In the genomic region with DNA sequence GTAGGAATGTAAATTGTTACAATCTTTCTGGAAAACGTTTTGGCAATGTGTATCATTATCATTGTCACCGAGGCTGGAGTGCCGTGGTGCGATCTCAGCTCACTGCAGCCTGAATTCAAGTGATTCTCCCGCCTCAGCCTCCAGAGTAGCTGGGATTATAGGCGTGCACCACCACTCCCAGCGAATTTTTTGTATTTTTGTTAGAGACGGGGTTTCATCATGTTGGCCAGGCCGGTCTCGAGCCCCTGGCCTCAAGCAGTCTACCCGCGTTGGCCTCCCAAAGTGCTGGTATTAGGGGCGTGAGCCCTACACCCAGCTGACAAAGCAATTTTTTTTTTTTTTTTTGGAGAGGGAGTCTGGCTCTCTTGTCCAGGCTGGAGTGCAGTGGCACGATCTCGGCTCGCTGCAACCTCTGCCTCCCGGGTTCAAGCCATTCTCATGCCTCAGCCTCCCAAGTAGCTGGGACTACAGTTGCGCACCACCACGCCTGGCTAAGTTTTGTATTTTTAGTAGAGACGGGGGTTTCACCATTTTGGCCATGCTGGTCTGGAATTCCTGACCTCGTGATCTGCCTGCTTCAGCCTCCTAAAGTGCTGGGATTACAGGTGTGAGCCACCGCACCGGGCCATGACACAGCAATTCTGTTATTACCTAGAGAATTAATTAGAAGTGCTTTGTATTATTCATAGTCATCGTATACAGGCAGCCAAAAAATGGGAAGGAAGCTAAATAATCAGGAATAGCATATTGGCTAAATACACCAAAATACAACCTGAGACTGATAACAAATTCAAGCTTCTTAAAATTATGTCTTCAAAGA, we compare ENCODE assay signal across 9 cellular contexts. TPM values are rescaled to one million over a fixed set of nuclear protein-coding genes. Genes with fewer than 3 reads are reported as not detected.
DNase-seq lines count a peak whose midpoint lies in the region; ATAC-seq and TF ChIP-seq lines count a peak whose summit lies in the region.
"Had no signal": no experiment of that assay in that cellular context is flagged by ENCODE, and none has a peak within 500 bp of the region (broad histone marks: within the 10 kb centered on the region; RNA-seq: fewer than 3 reads in every experiment).

No MANE protein-coding gene starts in this region.

- no peaks in the 10 kb centered on the region for H3K27me3 ChIP-seq in hepatocyte

- WGBS in hepatocyte (ENCODE audit: low lambda C conversion rate, missing lambda C conversion rate) = 85% methylated on average over 23 of the region's 24 CpGs

- peak overlapping the region; percentile 40 for H2AFZ ChIP-seq in hepatocyte

- peaks cover 53% of the 10 kb centered on the region for H3K79me2 ChIP-seq in hepatocyte

- ATAC-seq in activated B cell treated with CpG ODN at 0.5 μM for 24 hours (ENCODE audit: low read depth) = no peak
- ATAC-seq in stimulated activated memory B cell treated with anti-CD40 and anti-IgM and Interleukin-4, amounts not matched to agents 10 μg/mL and 1 μg/mL and 100 μg/mL, for 72 hours = no peak
- ATAC-seq in HG02571 (IDR thresholded peaks at IDR 0.05; ENCODE audit: unreplicated experiment) = no peak

- H3K4me1 ChIP-seq in hepatocyte (ENCODE audit: insufficient read depth) = peaks cover 9% of the 10 kb centered on the region

- H3K27ac Mint-ChIP-seq in T-helper 2 cell treated with Interferon-gamma antibody and Interleukin-4, amounts not matched to agents 5 μg/mL and 100 μg/mL, for 36 hours = peak overlapping the region; percentile 99
- H3K27ac Mint-ChIP-seq in activated B cell treated with CpG ODN at 0.5 μM for 24 hours = peak overlapping the region; percentile 95
- peak overlapping the region; percentile 89 for H3K27ac Mint-ChIP-seq in stimulated activated memory B cell treated with anti-CD40 and anti-IgM and Interleukin-4, amounts not matched to agents 10 μg/mL and 1 μg/mL and 100 μg/mL, for 72 hours

- H3K27me3 Mint-ChIP-seq in T-helper 2 cell treated with Interferon-gamma antibody and Interleukin-4, amounts not matched to agents 5 μg/mL and 100 μg/mL, for 36 hours (ENCODE audit: low read depth) = no peaks in the 10 kb centered on the region
- H3K27me3 Mint-ChIP-seq in activated B cell treated with CpG ODN at 0.5 μM for 24 hours = no peaks in the 10 kb centered on the region
- H3K27me3 Mint-ChIP-seq in stimulated activated memory B cell treated with anti-CD40 and anti-IgM and Interleukin-4, amounts not matched to agents 10 μg/mL and 1 μg/mL and 100 μg/mL, for 72 hours = no peaks in the 10 kb centered on the region

- no peaks in the 10 kb centered on the region for H3K36me3 ChIP-seq in hepatocyte (replicated peaks; ENCODE audit: insufficient read depth, low read depth)

- no peak for DNase-seq in T-helper 2 cell treated with Interferon-gamma antibody and Interleukin-4, amounts not matched to agents 5 μg/mL and 100 μg/mL, for 36 hours (ENCODE audit: low spot score)
- DNase-seq in T-helper 2 cell (no peak), activated B cell treated with CpG ODN at 0.5 μM for 24 hours (no peak), hepatocyte (ENCODE audit: low spot score) (no peak), 8988T (no peak), GM10248 (ENCODE audit: extremely low spot score) (no peak)
- DNase-seq: AML-193 had no signal

- peak overlapping the region; percentile 79 for H3K4me2 ChIP-seq in hepatocyte

- intact Hi-C loops in activated B cell treated with CpG ODN at 0.5 μM for 24 hours (cut with micrococcal nuclease) = loop anchor here (5.0 to 10.0 kb wide), 2 partner anchors 147 to 1630 kb away; a partner anchor contains a TSS

- H3K4me1 Mint-ChIP-seq in T-helper 2 cell treated with Interferon-gamma antibody and Interleukin-4, amounts not matched to agents 5 μg/mL and 100 μg/mL, for 36 hours (ENCODE audit: low read depth) = peaks cover 29% of the 10 kb centered on the region
- peaks cover 29% of the 10 kb centered on the region for H3K4me1 Mint-ChIP-seq in activated B cell treated with CpG ODN at 0.5 μM for 24 hours
- peaks cover 32% of the 10 kb centered on the region for H3K4me1 Mint-ChIP-seq in stimulated activated memory B cell treated with anti-CD40 and anti-IgM and Interleukin-4, amounts not matched to agents 10 μg/mL and 1 μg/mL and 100 μg/mL, for 72 hours

- no peaks in the 10 kb centered on the region for H4K20me1 ChIP-seq in hepatocyte (ENCODE audit: insufficient read depth, poor library complexity, severe bottlenecking)

- no peaks in the 10 kb centered on the region for H3K9me3 Mint-ChIP-seq in T-helper 2 cell treated with Interferon-gamma antibody and Interleukin-4, amounts not matched to agents 5 μg/mL and 100 μg/mL, for 36 hours
- no peaks in the 10 kb centered on the region for H3K9me3 Mint-ChIP-seq in activated B cell treated with CpG ODN at 0.5 μM for 24 hours
- H3K9me3 Mint-ChIP-seq in stimulated activated memory B cell treated with anti-CD40 and anti-IgM and Interleukin-4, amounts not matched to agents 10 μg/mL and 1 μg/mL and 100 μg/mL, for 72 hours = no peaks in the 10 kb centered on the region

- H3K9me3 ChIP-seq in hepatocyte (ENCODE audit: low read depth) = no peaks in the 10 kb centered on the region

- peak overlapping the region; percentile 86 for H3K27ac ChIP-seq in hepatocyte

- peak overlapping the region; percentile 38 for H3K4me3 ChIP-seq in hepatocyte

- peaks cover 4% of the 10 kb centered on the region for H3K36me3 Mint-ChIP-seq in T-helper 2 cell treated with Interferon-gamma antibody and Interleukin-4, amounts not matched to agents 5 μg/mL and 100 μg/mL, for 36 hours (ENCODE audit: low read depth)
- peaks cover 20% of the 10 kb centered on the region for H3K36me3 Mint-ChIP-seq in activated B cell treated with CpG ODN at 0.5 μM for 24 hours (ENCODE audit: low read depth)
- peaks cover 11% of the 10 kb centered on the region for H3K36me3 Mint-ChIP-seq in stimulated activated memory B cell treated with anti-CD40 and anti-IgM and Interleukin-4, amounts not matched to agents 10 μg/mL and 1 μg/mL and 100 μg/mL, for 72 hours

- CTCF ChIA-PET in activated B cell treated with CpG ODN at 0.5 μM for 24 hours (lab: Charles Lee) = no interaction called here
- CTCF ChIA-PET in GM10248 (lab: Yijun Ruan, JAX) = interaction anchor here (1.0 to 2.0 kb wide), 9 partner anchors 10 to 165 kb away, joined by 3 to 10 read pairs (median 4); a partner anchor contains a TSS

- H3K4me3 Mint-ChIP-seq in T-helper 2 cell treated with Interferon-gamma antibody and Interleukin-4, amounts not matched to agents 5 μg/mL and 100 μg/mL, for 36 hours = peak overlapping the region; percentile 98
- peak overlapping the region; percentile 98 for H3K4me3 Mint-ChIP-seq in activated B cell treated with CpG ODN at 0.5 μM for 24 hours
- H3K4me3 Mint-ChIP-seq in stimulated activated memory B cell treated with anti-CD40 and anti-IgM and Interleukin-4, amounts not matched to agents 10 μg/mL and 1 μg/mL and 100 μg/mL, for 72 hours = peak overlapping the region; percentile 85

- no peak for TF ChIP-seq CTCF in activated B cell treated with CpG ODN at 0.5 μM for 24 hours (IDR thresholded peaks at IDR 0.05)
- no peak for TF ChIP-seq CTCF in hepatocyte (IDR thresholded peaks at IDR 0.05; ENCODE audit: poor library complexity)
- TF ChIP-seq CTCF in GM10248 (IDR thresholded peaks at IDR 0.05; ENCODE audit: control extremely low read depth, extremely low read depth, low read depth, missing control alignments) = no peak

- H3K9me2 ChIP-seq in hepatocyte (replicated peaks; ENCODE audit: insufficient read depth) = no peaks in the 10 kb centered on the region

- POLR2A ChIA-PET in activated B cell treated with CpG ODN at 0.5 μM for 24 hours (lab: Charles Lee) (interaction anchor here (0.7 to 1.9 kb wide), 3 partner anchors 9 to 152 kb away, joined by 3 to 26 read pairs (median 3); a partner anchor contains a TSS), GM10248 (lab: Yijun Ruan, JAX) (no interaction called here)

RNA-seq across cellular contexts. Expression of a gene that starts 1.2 kb away (rescaled TPM):
- 23.5 and 27.5 TPM in 2 replicates for total RNA-seq in activated B cell treated with CpG ODN at 0.5 μM for 24 hours
- 21.4 and 38.0 TPM in 2 replicates for total RNA-seq in hepatocyte
- 18.0 and 20.4 TPM in 2 replicates for polyA plus RNA-seq in hepatocyte

RNA-seq across cellular contexts. Expression of a gene that starts 59.1 kb away (rescaled TPM):
- total RNA-seq in activated B cell treated with CpG ODN at 0.5 μM for 24 hours (22.3 and 22.5 TPM in 2 replicates), hepatocyte (30.1 and 31.8 TPM in 2 replicates)
- 6.0 and 11.0 TPM in 2 replicates for polyA plus RNA-seq in hepatocyte
